In the genomic region with DNA sequence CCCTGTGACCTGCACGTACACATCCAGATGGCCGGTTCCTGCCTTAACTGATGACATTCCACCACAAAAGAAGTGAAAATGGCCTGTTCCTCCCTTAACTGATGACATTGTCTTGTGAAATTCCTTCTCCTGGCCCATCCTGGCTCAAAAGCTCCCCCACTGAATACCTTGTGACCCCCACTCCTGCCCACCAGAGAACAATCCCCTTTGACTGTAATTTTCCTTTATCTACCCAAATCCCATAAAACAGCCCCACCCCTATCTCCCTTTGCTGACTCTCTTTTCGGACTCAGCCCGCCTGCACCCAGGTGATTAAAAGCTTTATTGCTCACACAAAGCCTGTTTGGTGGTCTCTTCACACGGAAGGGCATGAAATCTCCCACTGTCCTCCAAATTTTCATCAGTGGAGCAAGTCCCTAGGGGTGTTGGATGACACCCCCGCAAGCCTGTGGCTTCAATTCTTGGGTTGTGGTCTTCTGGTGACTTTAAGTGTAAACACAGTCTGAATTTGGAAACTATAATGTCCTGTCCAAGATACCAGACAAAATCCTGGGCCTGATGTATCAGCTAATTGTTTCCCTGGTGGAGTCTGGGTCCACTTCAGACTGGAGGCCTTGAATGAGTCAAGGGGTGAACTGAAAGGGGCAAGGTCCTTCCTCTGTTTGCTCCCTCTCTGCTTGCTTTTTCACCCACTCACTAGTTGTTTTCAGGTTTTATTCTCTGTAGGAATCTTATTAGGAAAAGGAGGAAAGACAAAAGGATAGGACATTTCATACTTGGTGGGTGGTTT, we compare ENCODE assay signal across 1 cellular context. TPM values are rescaled to one million over a fixed set of nuclear protein-coding genes. Genes with fewer than 3 reads are reported as not detected.
"Had no signal": no experiment of that assay in that cellular context is flagged by ENCODE, and none has a peak within 500 bp of the region (broad histone marks: within the 10 kb centered on the region; RNA-seq: fewer than 3 reads in every experiment).

No MANE protein-coding gene starts in this region.

RNA-seq across cellular contexts. Expression of a gene that starts 29.3 kb away (rescaled TPM):
- total RNA-seq: naive thymus-derived CD8-positive, alpha-beta T cell had no signal
- polyA plus RNA-seq: naive thymus-derived CD8-positive, alpha-beta T cell had no signal
